8 cellular contexts compared by ENCODE assay signal in the genomic region with DNA sequence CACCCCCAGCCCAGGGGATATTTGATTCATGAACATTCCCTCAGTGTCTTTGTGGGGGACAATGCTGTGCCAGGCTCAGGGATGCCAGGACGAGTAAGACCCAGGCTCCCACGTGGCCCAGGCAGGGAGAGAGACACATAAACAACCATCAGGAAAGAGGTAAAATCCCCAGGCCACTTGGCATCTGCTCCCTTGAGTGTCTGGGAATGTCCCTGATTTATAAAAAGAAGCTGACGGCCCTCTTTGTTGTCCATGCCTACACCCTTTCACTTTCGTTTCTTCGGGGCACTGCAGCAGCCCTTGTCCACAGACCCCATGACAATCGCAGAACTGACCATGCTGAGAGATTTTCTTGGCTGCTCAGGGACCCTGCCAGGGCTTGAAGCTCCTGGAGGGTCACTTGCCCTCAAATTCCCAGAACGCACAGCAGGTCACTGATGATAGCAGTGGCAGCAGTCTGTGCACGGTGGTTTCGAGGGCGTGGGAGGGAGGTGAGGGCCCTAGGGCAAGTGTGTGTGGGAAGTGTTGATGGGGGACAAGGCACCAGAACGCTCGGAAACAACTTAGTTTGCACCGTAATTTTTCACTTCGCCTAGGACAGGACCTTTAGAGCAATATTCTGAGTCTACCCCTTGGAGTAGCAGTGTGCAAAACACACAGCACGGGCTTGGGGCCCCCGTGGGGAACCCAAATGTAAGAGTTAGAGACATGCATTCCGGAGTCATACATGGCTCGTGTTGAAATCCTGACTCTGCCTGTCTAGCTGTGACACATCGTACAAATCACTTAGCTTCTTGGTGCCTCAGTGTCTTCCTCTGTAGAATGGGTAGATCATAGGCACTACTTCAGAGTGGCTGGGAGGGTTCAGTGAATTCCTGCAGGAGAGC. TPM values are rescaled to one million over a fixed set of nuclear protein-coding genes. Genes with fewer than 3 reads are reported as not detected.
A peak's percentile ranks its signal among the peaks of the same experiment; 100 is the strongest.
DNase-seq lines count a peak whose midpoint lies in the region; ATAC-seq and TF ChIP-seq lines count a peak whose summit lies in the region.

No MANE protein-coding gene starts in this region.

- H3K9me3 ChIP-seq in PC-3 (ENCODE audit: low read length) (no peaks in the 10 kb centered on the region), mucosa of rectum (ENCODE audit: control insufficient read depth in 2 of 2, low read length in 2 of 2) (no peaks in the 10 kb centered on the region), transverse colon (no peaks in the 10 kb centered on the region)

- H2AFZ ChIP-seq in PC-3 (ENCODE audit: low read length) = no peak overlapping the region

- no peaks in the 10 kb centered on the region for H3K4me1 ChIP-seq in PC-3 (ENCODE audit: insufficient read depth, low read length)
- H3K4me1 ChIP-seq in mucosa of rectum (ENCODE audit: control insufficient read depth in 2 of 2, insufficient read depth in 2 of 2, low read length in 2 of 2) = peaks cover 21 to 33% of the 10 kb centered on the region in 2 donors
- peaks cover 11 to 29% (median 21%) of the 10 kb centered on the region in 4 donors for H3K4me1 ChIP-seq in transverse colon

- intact Hi-C loops in PC-3 (cut with micrococcal nuclease) = no loop called here
- intact Hi-C loops in transverse colon (cut with DNase I; ENCODE audit: low total_unique reads) = no loop called here

- H3K4me3 ChIP-seq in PC-3 (ENCODE audit: low read length) (0 out of 2 replicates have a peak overlapping the region, but pooled peaks have one; percentile 24), mucosa of rectum (ENCODE audit: low read length in 2 of 2) (peak overlapping the region; percentile 60 to 69), transverse colon (peak overlapping the region; percentile 4 to 38 (median 22))

- TF ChIP-seq CTCF in GM10248 (IDR thresholded peaks at IDR 0.05; ENCODE audit: control extremely low read depth, extremely low read depth, low read depth, missing control alignments) = no peak
- TF ChIP-seq CTCF in PC-3 (conservative IDR thresholded peaks at IDR 0.05; ENCODE audit: low read depth, low read length) = no peak
- TF ChIP-seq CTCF in transverse colon (IDR thresholded peaks at IDR 0.05) = no peak
- no peak for TF ChIP-seq CTCF in progenitor cell of endocrine pancreas (IDR thresholded peaks at IDR 0.05; ENCODE audit: unreplicated experiment)

- POLR2A ChIA-PET in GM10248 (lab: Yijun Ruan, JAX) (interaction anchor here (0.6 kb wide), 1 partner anchor 43 kb away, joined by 5 read pairs; the partner anchor contains the start of gene CYLD), PC-3 (lab: Charles Lee; ENCODE audit: unreplicated experiment) (no interaction called here)

- peaks cover 40% of the 10 kb centered on the region for H3K27me3 Mint-ChIP-seq in progenitor cell of endocrine pancreas

- H3K27me3 ChIP-seq in PC-3 (ENCODE audit: low read length) = no peaks in the 10 kb centered on the region
- H3K27me3 ChIP-seq in mucosa of rectum (ENCODE audit: control insufficient read depth in 2 of 2, insufficient read depth in 2 of 2, low read length in 2 of 2) = no peaks in the 10 kb centered on the region
- no peaks in the 10 kb centered on the region for H3K27me3 ChIP-seq in transverse colon

- no peaks in the 10 kb centered on the region for H3K9me3 Mint-ChIP-seq in progenitor cell of endocrine pancreas (ENCODE audit: low read depth)

- H3K9me2 ChIP-seq in PC-3 (replicated peaks; ENCODE audit: low read length) = no peaks in the 10 kb centered on the region

- WGBS in transverse colon (ENCODE audit: low coverage in 1 of 2), 2 donors = 12 to 49% methylated on average over 3 to 19 of the region's 19 CpGs

- CTCF ChIA-PET in GM10248 (lab: Yijun Ruan, JAX) (interaction anchor here (0.8 to 3.9 kb wide), 10 partner anchors 11 to 371 kb away, joined by 3 to 22 read pairs (median 4); partner anchors contain the start of gene SNX20), PC-3 (lab: Charles Lee) (no interaction called here)

- ATAC-seq in GM21723 (IDR thresholded peaks at IDR 0.05; ENCODE audit: unreplicated experiment) (peak; percentile 52), PC-3 (no peak)

- TF ChIP-seq EP300 in transverse colon (IDR thresholded peaks at IDR 0.05; ENCODE audit: low read depth) = no peak

- no peak overlapping the region for H3K27ac Mint-ChIP-seq in progenitor cell of endocrine pancreas

- H3K9ac ChIP-seq in PC-3 (ENCODE audit: low read length) (no peak overlapping the region), mucosa of rectum (ENCODE audit: low read depth in 1 of 2, low read length in 2 of 2) (peak overlapping the region; percentile 58)

- no peaks in the 10 kb centered on the region for H3K4me1 Mint-ChIP-seq in progenitor cell of endocrine pancreas (ENCODE audit: low read depth)

- H3K4me2 ChIP-seq in PC-3 (ENCODE audit: low read length) = peak overlapping the region; percentile 49

- no peak overlapping the region for H3K27ac ChIP-seq in PC-3 (ENCODE audit: low read length)
- H3K27ac ChIP-seq in mucosa of rectum (ENCODE audit: low read depth in 2 of 2, low read length in 2 of 2) = peak overlapping the region; percentile 36 to 77
- peak overlapping the region; percentile 40 to 64 (median 55) for H3K27ac ChIP-seq in transverse colon

- no peaks in the 10 kb centered on the region for H3F3A ChIP-seq in PC-3 (ENCODE audit: low read length, unreplicated experiment)

- BruUV-seq in PC-3 (replicated peaks; lab: Mats Ljungman, UMichigan) = no TSS peak

- TF ChIP-seq POLR2A in transverse colon (IDR thresholded peaks at IDR 0.05) = no peak

- no peak overlapping the region for H3K4me3 Mint-ChIP-seq in progenitor cell of endocrine pancreas (ENCODE audit: low read depth)

- H3K79me2 ChIP-seq in PC-3 (ENCODE audit: low read length) = no peaks in the 10 kb centered on the region

- H4K20me1 ChIP-seq in PC-3 (ENCODE audit: low read length) = no peaks in the 10 kb centered on the region

- no peaks in the 10 kb centered on the region for H3K36me3 ChIP-seq in PC-3 (ENCODE audit: low read depth, low read length)
- H3K36me3 ChIP-seq in mucosa of rectum (ENCODE audit: control insufficient read depth in 2 of 2, insufficient read depth in 2 of 2, low read length in 2 of 2) = no peaks in the 10 kb centered on the region
- H3K36me3 ChIP-seq in transverse colon = no peaks in the 10 kb centered on the region

- DNase-seq in GM10248 (ENCODE audit: extremely low spot score) (peak; percentile 70), PC-3 (no peak), transverse colon (peak; percentile 40), putamen (ENCODE audit: low spot score) (no peak), progenitor cell of endocrine pancreas (ENCODE audit: low spot score, unreplicated experiment) (no peak)
- DNase-seq in central memory CD4-positive, alpha-beta T cell = peak; percentile 49

- in situ Hi-C loops in transverse colon (cut with MboI; ENCODE audit: low pct_ligation_motif_present in 1 of 4, low pct_unique_long_range_greater_than_20kb in 1 of 4, low sequenced_read_pairs in 3 of 4) = no loop called here

- H3K36me3 Mint-ChIP-seq in progenitor cell of endocrine pancreas (ENCODE audit: insufficient read depth) = no peaks in the 10 kb centered on the region

RNA-seq across cellular contexts. Expression of gene NOD2, which starts 4.7 kb away (rescaled TPM):
- total RNA-seq in PC-3 (2014; rRNA removed) (0.07 TPM in 1 of 2 replicates, not detected in the other), transverse colon (1 to 10 TPM in 2 of 4 donors, under 1 TPM in 1, not detected in 1; 0.41 to 2.6 (median 2.2) TPM), progenitor cell of endocrine pancreas (not detected in 2 replicates)

RNA-seq across cellular contexts. Expression of gene SNX20, which starts 17.0 kb away (rescaled TPM):
- total RNA-seq in PC-3 (2014; rRNA removed) (not detected in 2 replicates), transverse colon (1 to 10 TPM in 3 of 4 donors, under 1 TPM in 1; 0.20 to 4.3 (median 2.6) TPM), progenitor cell of endocrine pancreas (not detected in 2 replicates)

RNA-seq across cellular contexts. Expression of gene CYLD, which starts 43.8 kb away (rescaled TPM):
- total RNA-seq in PC-3 (2014; rRNA removed) = 8.5 and 8.6 TPM in 2 replicates
- 10 to 100 TPM in 3 of 4 donors, 1 to 10 TPM in 1; 5.2 to 56.5 (median 34.1) TPM for total RNA-seq in transverse colon
- total RNA-seq in progenitor cell of endocrine pancreas = 18.7 and 21.9 TPM in 2 replicates

Comparison
In these comparisons a context has a peak if more than half of its experiments do, and no peak if none do; other contexts are left out.
1. DNase-seq: peak in GM10248 (single experiment), central memory CD4-positive, alpha-beta T cell (single experiment) and transverse colon (single experiment); none in PC-3 (single experiment), putamen (single experiment) and progenitor cell of endocrine pancreas (single experiment).
2. Peak in every context shown above with its lines, with median percentiles within 50 percentile points of each other: H3K4me3 ChIP-seq.